In the genomic region with DNA sequence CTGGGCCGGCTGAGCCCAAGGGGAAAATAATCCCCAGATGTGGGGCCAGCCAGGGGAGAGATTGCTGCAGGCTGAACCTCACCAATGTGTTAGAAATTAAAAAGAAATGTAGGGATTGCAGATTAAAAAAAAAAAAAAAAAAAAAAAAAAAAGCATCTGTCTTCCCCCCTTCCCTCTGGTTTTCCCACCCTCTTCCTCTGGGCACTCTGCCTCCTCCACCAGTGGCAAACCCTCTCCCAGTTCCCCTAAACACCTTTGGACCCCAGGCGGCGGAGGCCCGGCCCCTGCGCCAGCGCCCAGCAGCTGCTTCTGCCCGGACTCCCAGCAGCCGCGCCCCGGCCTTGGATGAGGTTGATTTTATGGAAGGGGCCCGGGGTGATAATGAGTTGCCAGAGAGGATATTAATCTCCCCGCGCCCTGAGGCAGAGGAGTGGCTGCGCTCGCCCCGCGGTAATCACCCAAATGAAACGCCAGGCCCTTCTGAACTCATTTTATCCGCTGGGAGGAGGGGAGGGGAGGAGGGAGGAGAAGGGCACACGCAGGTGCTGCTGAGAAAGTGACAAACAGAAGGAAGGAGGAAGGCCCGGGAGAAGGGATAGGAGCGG, we compare ENCODE assay signal across 15 cellular contexts. TPM values are rescaled to one million over a fixed set of nuclear protein-coding genes. Genes with fewer than 3 reads are reported as not detected.
DNase-seq lines count a peak whose midpoint lies in the region; ATAC-seq, FAIRE-seq and TF ChIP-seq lines count a peak whose summit lies in the region.
"Had no signal": no experiment of that assay in that cellular context is flagged by ENCODE, and none has a peak within 500 bp of the region (broad histone marks: within the 10 kb centered on the region; RNA-seq: fewer than 3 reads in every experiment).

No MANE protein-coding gene starts in this region.

- no peaks in the 10 kb centered on the region for H3K36me3 ChIP-seq in keratinocyte (ENCODE audit: control insufficient read depth in 2 of 2, extremely low read depth in 1 of 2, insufficient read depth in 2 of 2, low read length in 2 of 2)
- H3K36me3 ChIP-seq in smooth muscle cell (ENCODE audit: low read depth), result no peaks in the 10 kb centered on the region
- peaks cover 24% of the 10 kb centered on the region for H3K36me3 ChIP-seq in WERI-Rb-1
- H3K36me3 ChIP-seq: lower lobe of right lung had no signal

- TF ChIP-seq CTCF in keratinocyte (optimal IDR thresholded peaks at IDR 0.05 in 1 of 3, IDR thresholded peaks at IDR 0.05 in 1 of 3, conservative IDR thresholded peaks at IDR 0.05 in 1 of 3; ENCODE audit: extremely low read depth in 1 of 3, insufficient read depth in 2 of 3, low read length in 3 of 3) (no peak), smooth muscle cell (IDR thresholded peaks at IDR 0.05; ENCODE audit: borderline replicate concordance, insufficient read depth, poor library complexity, severe bottlenecking) (no peak), WERI-Rb-1 (IDR thresholded peaks at IDR 0.05; ENCODE audit: low read depth, low read length) (no peak)

- H3K9ac ChIP-seq in keratinocyte (ENCODE audit: control insufficient read depth, extremely low read depth, insufficient read depth, low read length) (no peak overlapping the region), smooth muscle cell (ENCODE audit: low read depth) (no peak overlapping the region)

- no peak for ATAC-seq in GM19395 (IDR thresholded peaks at IDR 0.05; ENCODE audit: unreplicated experiment)
- ATAC-seq: activated naive CD8-positive, alpha-beta T cell treated with anti-CD3 and anti-CD28 coated beads, Interleukin-2, amount 50 U/mL, for 24 hours; lower lobe of right lung had no signal

- H3K4me3 ChIP-seq in keratinocyte (ENCODE audit: control insufficient read depth in 2 of 3, extremely low read depth in 1 of 3, insufficient read depth in 2 of 3, low read depth in 1 of 3, low read length in 3 of 3), result peak overlapping the region in 1 of 3 experiments; percentile 34
- H3K4me3 ChIP-seq in smooth muscle cell, result no peak overlapping the region
- no peak overlapping the region for H3K4me3 ChIP-seq in WERI-Rb-1 (ENCODE audit: low read depth, low read length)
- H3K4me3 ChIP-seq: lower lobe of right lung, SK-N-MC, testis had no signal

- H3K27me3 ChIP-seq in keratinocyte (ENCODE audit: control insufficient read depth, extremely low read depth, insufficient read depth, low read length), result peaks cover 96% of the 10 kb centered on the region
- H3K27me3 ChIP-seq in smooth muscle cell (ENCODE audit: low read depth), result peaks cover 100% of the 10 kb centered on the region
- no peaks in the 10 kb centered on the region for H3K27me3 ChIP-seq in WERI-Rb-1 (ENCODE audit: insufficient read depth, low read depth, severe bottlenecking)

- H3K9me3 ChIP-seq in keratinocyte (ENCODE audit: control insufficient read depth, low read depth, low read length) (no peaks in the 10 kb centered on the region), smooth muscle cell (replicated peaks; ENCODE audit: low read depth) (no peaks in the 10 kb centered on the region), WERI-Rb-1 (ENCODE audit: severe bottlenecking) (no peaks in the 10 kb centered on the region)
- H3K9me3 ChIP-seq: lower lobe of right lung, testis had no signal

- H3K79me2 ChIP-seq in keratinocyte (ENCODE audit: control insufficient read depth, insufficient read depth, low read length) (no peaks in the 10 kb centered on the region), smooth muscle cell (ENCODE audit: low read depth) (no peaks in the 10 kb centered on the region)

- H3K4me1 ChIP-seq in keratinocyte (ENCODE audit: control insufficient read depth, extremely low read depth, insufficient read depth, low read length), result peaks cover 10% of the 10 kb centered on the region
- H3K4me1 ChIP-seq in smooth muscle cell (ENCODE audit: low read depth), result peaks cover 26% of the 10 kb centered on the region

- peak; percentile 61 for DNase-seq in activated effector memory CD4-positive, alpha-beta T cell treated with anti-CD3 and anti-CD28 coated beads, Interleukin-2, amount 50 U/mL, for 16 hours
- DNase-seq in activated effector memory CD4-positive, alpha-beta T cell treated with Interleukin-2 at 50 U/mL for 16 hours, result no peak
- DNase-seq in NCI-H526 (lab: John Stamatoyannopoulos, UW) (peak; percentile 85 to 95), keratinocyte (ENCODE audit: low read depth, low spot score) (no peak), smooth muscle cell (lab: John Stamatoyannopoulos, UW; ENCODE audit: unreplicated experiment) (no peak), dedifferentiated amniotic fluid mesenchymal stem cell (ENCODE audit: extremely low spot score) (no peak), WERI-Rb-1 (no peak)
- DNase-seq: activated naive CD8-positive, alpha-beta T cell treated with anti-CD3 and anti-CD28 coated beads, Interleukin-2, amount 50 U/mL, for 24 hours; DMS79; hypothalamus; lower lobe of right lung; occipital lobe had no signal

- FAIRE-seq in keratinocyte (lab: Jason Lieb, UNC), result no peak

- H4K20me1 ChIP-seq in keratinocyte (ENCODE audit: control insufficient read depth, extremely low read depth, insufficient read depth, low read length) (no peaks in the 10 kb centered on the region), smooth muscle cell (ENCODE audit: low read depth) (peaks cover 12% of the 10 kb centered on the region)

- H2AFZ ChIP-seq in keratinocyte (ENCODE audit: control insufficient read depth, low read length) (no peak overlapping the region), smooth muscle cell (ENCODE audit: low read depth) (no peak overlapping the region)

- H3K4me2 ChIP-seq in keratinocyte (ENCODE audit: control insufficient read depth, extremely low read depth, insufficient read depth, low read depth, low read length), result peak overlapping the region; percentile 54
- peak overlapping the region; percentile 74 for H3K4me2 ChIP-seq in smooth muscle cell

- H3F3A ChIP-seq in smooth muscle cell (ENCODE audit: low read depth), result no peaks in the 10 kb centered on the region

- 3% methylated on average over 21 of the region's 22 CpGs for WGBS in smooth muscle cell (ENCODE audit: low lambda C conversion rate)

- no peak overlapping the region for H3K27ac ChIP-seq in keratinocyte (ENCODE audit: control insufficient read depth, insufficient read depth, low read length)
- no peak overlapping the region for H3K27ac ChIP-seq in smooth muscle cell (ENCODE audit: low read depth)
- no peak overlapping the region for H3K27ac ChIP-seq in WERI-Rb-1
- H3K27ac ChIP-seq: lower lobe of right lung, SK-N-MC, testis had no signal

- no peaks in the 10 kb centered on the region for H3K9me1 ChIP-seq in keratinocyte (ENCODE audit: control insufficient read depth, extremely low read depth, insufficient read depth, low read length)

- dilution Hi-C loops in keratinocyte (cut with MboI; ENCODE audit: extremely low pct_ligation_motif_present, low sequenced_read_pairs), result no loop called here

RNA-seq across cellular contexts. Expression of a gene that starts 6.9 kb away (rescaled TPM):
- polyA plus RNA-seq in keratinocyte (0.02 TPM in 1 of 3 replicates, not detected in the others), smooth muscle cell (not detected in 2 replicates)
- polyA plus RNA-seq in keratinocyte (2011; ENCODE audit: low read depth), result not detected
- not detected in 2 replicates for polyA plus RNA-seq in keratinocyte (2011; cell fraction: cytosol; rRNA removed)
- not detected in 2 replicates for polyA plus RNA-seq in keratinocyte (2011; cell fraction: nucleus; rRNA removed)
- 0.10 and 0.11 TPM in 2 replicates for polyA plus RNA-seq in keratinocyte (2012; ENCODE audit: low replicate concordance)
- polyA minus RNA-seq in keratinocyte, result 0.10 TPM in 1 of 3 replicates, not detected in the others
- polyA minus RNA-seq in keratinocyte (2011; cell fraction: cytosol; rRNA and poly(A)+ RNA removed), result not detected
- polyA minus RNA-seq in keratinocyte (2011; cell fraction: nucleus; rRNA and poly(A)+ RNA removed), result not detected in 2 replicates
- total RNA-seq in smooth muscle cell, result not detected in 2 replicates
- total RNA-seq: occipital lobe had no signal

RNA-seq across cellular contexts. Expression of a gene that starts 54.0 kb away (rescaled TPM):
- polyA plus RNA-seq in keratinocyte, result 9.9 to 17.1 TPM (median 13.0 TPM) in 3 replicates
- polyA plus RNA-seq in keratinocyte (2011; ENCODE audit: low read depth), result 21.5 TPM
- 6.7 and 8.9 TPM in 2 replicates for polyA plus RNA-seq in keratinocyte (2011; cell fraction: cytosol; rRNA removed)
- polyA plus RNA-seq in keratinocyte (2011; cell fraction: nucleus; rRNA removed), result 48.0 and 48.8 TPM in 2 replicates
- polyA plus RNA-seq in keratinocyte (2012; ENCODE audit: low replicate concordance), result 12.5 and 14.4 TPM in 2 replicates
- polyA minus RNA-seq in keratinocyte, result 13.5 to 28.4 TPM (median 14.1 TPM) in 3 replicates
- polyA minus RNA-seq in keratinocyte (2011; cell fraction: cytosol; rRNA and poly(A)+ RNA removed), result 10.4 TPM
- 16.9 and 32.6 TPM in 2 replicates for polyA minus RNA-seq in keratinocyte (2011; cell fraction: nucleus; rRNA and poly(A)+ RNA removed)
- total RNA-seq in smooth muscle cell, result 7.5 and 11.4 TPM in 2 replicates
- 9.5 and 9.7 TPM in 2 replicates for polyA plus RNA-seq in smooth muscle cell

Comparison
In these comparisons a context has a peak if more than half of its experiments do, and no peak if none do; other contexts are left out.
1. DNase-seq: peak in activated effector memory CD4-positive, alpha-beta T cell treated with anti-CD3 and anti-CD28 coated beads, Interleukin-2, amount 50 U/mL, for 16 hours (single experiment) and NCI-H526 (2 of 2); none in activated effector memory CD4-positive, alpha-beta T cell treated with Interleukin-2 at 50 U/mL for 16 hours (single experiment), keratinocyte (single experiment), smooth muscle cell (single experiment), dedifferentiated amniotic fluid mesenchymal stem cell (single experiment) and WERI-Rb-1 (single experiment).